ENCODE assay signal across 16 cellular contexts in the genomic region with DNA sequence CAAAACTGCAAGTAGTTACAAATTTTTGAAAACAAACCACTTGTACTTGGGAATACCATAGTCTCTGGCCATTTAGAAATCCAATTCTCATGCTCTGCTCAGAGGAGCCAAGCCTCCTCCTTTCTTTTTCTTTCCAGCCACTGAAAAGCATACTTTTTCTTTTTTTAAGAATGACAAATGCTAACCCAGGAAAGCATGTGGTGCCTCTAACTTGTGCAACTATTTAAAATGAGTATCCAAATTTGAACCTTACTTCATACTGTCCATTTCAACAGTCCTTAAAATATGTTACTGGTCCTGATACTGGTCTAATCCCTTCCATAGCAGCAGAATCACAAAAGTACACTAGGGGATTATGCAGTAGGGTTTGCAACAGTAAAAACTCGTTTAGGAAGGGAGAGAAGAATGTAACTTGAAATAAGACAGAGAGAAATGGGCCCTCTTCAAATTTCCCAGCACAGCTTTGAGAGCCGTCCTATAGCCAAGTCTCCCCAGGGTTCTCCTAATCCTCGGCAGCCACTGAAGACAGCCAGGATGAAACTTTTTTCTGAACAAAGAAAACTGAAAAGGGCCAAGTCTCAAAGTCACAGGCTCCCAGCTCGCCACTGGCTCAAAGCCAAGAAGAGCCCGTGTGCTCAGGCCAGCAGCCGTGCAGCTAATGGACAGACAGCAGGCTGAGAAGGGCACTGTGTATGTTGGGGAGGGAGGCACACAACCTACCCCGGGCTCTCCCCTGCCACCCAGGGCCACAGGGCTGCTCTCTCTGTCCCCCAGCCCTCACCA. TPM values are rescaled to one million over a fixed set of nuclear protein-coding genes. Genes with fewer than 3 reads are reported as not detected.
DNase-seq lines count a peak whose midpoint lies in the region; ATAC-seq and TF ChIP-seq lines count a peak whose summit lies in the region.
"Had no signal": no experiment of that assay in that cellular context is flagged by ENCODE, and none has a peak within 500 bp of the region (broad histone marks: within the 10 kb centered on the region; RNA-seq: fewer than 3 reads in every experiment).

No MANE protein-coding gene starts in this region.

- intact Hi-C loops in Right ventricle myocardium inferior (cut with DNase I): no loop called here
- intact Hi-C loops in left cardiac atrium (cut with DNase I): no loop called here

- no peaks in the 10 kb centered on the region for H3K27me3 ChIP-seq in right atrium auricular region
- H3K27me3 ChIP-seq: esophagus squamous epithelium had no signal

- ATAC-seq in Right ventricle myocardium inferior: peak; percentile 37
- peak in 1 of 2 donors; percentile 59 for ATAC-seq in left cardiac atrium
- ATAC-seq in GM19463 (IDR thresholded peaks at IDR 0.05; ENCODE audit: unreplicated experiment): no peak
- ATAC-seq: lower lobe of right lung had no signal

- no peaks in the 10 kb centered on the region for H3K36me3 ChIP-seq in right atrium auricular region
- H3K36me3 ChIP-seq: esophagus squamous epithelium, lower lobe of right lung had no signal

- H3K9me3 Mint-ChIP-seq in type B pancreatic cell: no peaks in the 10 kb centered on the region
- H3K9me3 Mint-ChIP-seq: CD4-positive, alpha-beta memory T cell had no signal

- H3K27me3 Mint-ChIP-seq in type B pancreatic cell: no peaks in the 10 kb centered on the region
- H3K27me3 Mint-ChIP-seq: activated naive CD8-positive, alpha-beta T cell had no signal

- DNase-seq in Right ventricle myocardium inferior (ENCODE audit: missing footprints) (no peak), right atrium auricular region (ENCODE audit: low spot score) (no peak), left cardiac atrium (peak; percentile 23), occipital lobe (lab: John Stamatoyannopoulos, UW) (peak; percentile 0), type B pancreatic cell (ENCODE audit: extremely low spot score, unreplicated experiment) (no peak), erythroblast (lab: John Stamatoyannopoulos, UW) (no peak), SHP77 treated with DMSO at 0.1 percent for 48 hours (lab: John Stamatoyannopoulos, UW) (no peak)
- DNase-seq: activated CD4-positive, alpha-beta T cell treated with anti-CD3 and anti-CD28 coated beads for 1 hour; CD4-positive, alpha-beta memory T cell; esophagus squamous epithelium; HCEC 1CT; lower lobe of right lung; NCI-H1092; T-helper 2 cell had no signal

- no peaks in the 10 kb centered on the region for H3K36me3 Mint-ChIP-seq in type B pancreatic cell
- H3K36me3 Mint-ChIP-seq: activated naive CD8-positive, alpha-beta T cell; CD4-positive, alpha-beta memory T cell had no signal

- TF ChIP-seq CTCF in right atrium auricular region (IDR thresholded peaks at IDR 0.05): no peak
- no peak for TF ChIP-seq CTCF in type B pancreatic cell (conservative IDR thresholded peaks at IDR 0.05)

- H3K4me3 Mint-ChIP-seq in type B pancreatic cell: peak overlapping the region; percentile 31
- H3K4me3 Mint-ChIP-seq: activated naive CD8-positive, alpha-beta T cell; CD4-positive, alpha-beta memory T cell had no signal

- H3K4me1 Mint-ChIP-seq in type B pancreatic cell (ENCODE audit: unreplicated experiment): peaks cover 55% of the 10 kb centered on the region
- H3K4me1 Mint-ChIP-seq: CD4-positive, alpha-beta memory T cell had no signal

- H3K4me1 ChIP-seq in right atrium auricular region: peaks cover 0 to 7% of the 10 kb centered on the region in 2 donors
- H3K4me1 ChIP-seq: lower lobe of right lung had no signal

- no peak for TF ChIP-seq POLR2A in erythroblast (IDR thresholded peaks at IDR 0.05; ENCODE audit: low read length)

- H3K4me3 ChIP-seq in right atrium auricular region: no peak overlapping the region
- H3K4me3 ChIP-seq: esophagus squamous epithelium, lower lobe of right lung had no signal

- no peak overlapping the region for H3K27ac Mint-ChIP-seq in type B pancreatic cell
- H3K27ac Mint-ChIP-seq: activated naive CD8-positive, alpha-beta T cell; CD4-positive, alpha-beta memory T cell had no signal

- H3K27ac ChIP-seq in right atrium auricular region: no peak overlapping the region
- H3K27ac ChIP-seq: lower lobe of right lung had no signal

- no peaks in the 10 kb centered on the region for H3K9me3 ChIP-seq in right atrium auricular region
- H3K9me3 ChIP-seq: esophagus squamous epithelium, lower lobe of right lung had no signal

RNA-seq across cellular contexts. Expression of gene GPC4, which starts 39.5 kb away (rescaled TPM):
- total RNA-seq in Right ventricle myocardium inferior (9.9 TPM), right atrium auricular region (1 to 10 TPM; 3.8 to 5.8 TPM), left cardiac atrium (10 to 100 TPM in 1 of 2 donors, 1 to 10 TPM in 1; 6.4 to 15.0 TPM), occipital lobe (2.5 TPM), type B pancreatic cell (ENCODE audit: low replicate concordance) (20.9 and 69.0 TPM in 2 replicates)
- total RNA-seq: CD4-positive, alpha-beta memory T cell had no signal

Comparison
In these comparisons a context has a peak if more than half of its experiments do, and no peak if none do; other contexts are left out.
1. DNase-seq: peak in left cardiac atrium (single experiment) and occipital lobe (single experiment); none in Right ventricle myocardium inferior (single experiment), right atrium auricular region (single experiment), type B pancreatic cell (single experiment), erythroblast (0 of 2) and SHP77 treated with DMSO at 0.1 percent for 48 hours (single experiment).